Comparison of ENCODE assay signal across 24 cellular contexts in the genomic region with DNA sequence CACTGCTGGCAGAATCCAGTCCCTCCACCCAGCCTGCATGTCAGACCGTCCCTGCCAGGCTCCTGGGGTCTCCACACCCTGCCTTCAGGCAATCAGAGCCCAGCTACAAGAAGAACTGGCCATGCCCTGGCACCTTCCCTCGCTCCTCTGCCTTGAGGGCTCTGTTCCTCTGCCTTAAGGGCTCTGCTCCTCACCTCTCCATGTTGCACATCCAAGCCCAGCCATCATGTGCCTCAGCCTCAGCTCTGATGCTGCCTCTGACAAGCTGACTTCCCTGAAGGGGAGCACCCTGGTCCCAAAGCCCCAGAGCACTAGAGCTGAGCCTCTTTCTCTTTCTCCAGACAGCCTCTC. TPM values are rescaled to one million over a fixed set of nuclear protein-coding genes. Genes with fewer than 3 reads are reported as not detected.
DNase-seq lines count a peak whose midpoint lies in the region; ATAC-seq and TF ChIP-seq lines count a peak whose summit lies in the region.
"Had no signal": no experiment of that assay in that cellular context is flagged by ENCODE, and none has a peak within 500 bp of the region (broad histone marks: within the 10 kb centered on the region; RNA-seq: fewer than 3 reads in every experiment).

No MANE protein-coding gene starts in this region.

- H3K36me3 Mint-ChIP-seq in activated T-cell treated with anti-CD3 and anti-CD28 coated beads, Interleukin-2, amount 50 U/mL, for 24 hours (ENCODE audit: low read depth): peaks cover 28% of the 10 kb centered on the region
- H3K36me3 Mint-ChIP-seq in H9 (ENCODE audit: insufficient read depth in 1 of 3, low read depth in 3 of 3): no peaks in the 10 kb centered on the region; a peak in 1 of 7 replicates
- peaks cover 18% of the 10 kb centered on the region for H3K36me3 Mint-ChIP-seq in effector memory CD8-positive, alpha-beta T cell (ENCODE audit: insufficient read depth)
- H3K36me3 Mint-ChIP-seq: IgD-negative memory B cell had no signal

- no peak overlapping the region for H2BK120ac ChIP-seq in H9 (ENCODE audit: low read depth, low read length, poor library complexity, severe bottlenecking)

- H3K79me1 ChIP-seq in H9 (ENCODE audit: insufficient read depth, low read depth, low read length, poor library complexity, severe bottlenecking): no peaks in the 10 kb centered on the region

- no CpG with 5 or more reads among the region's 2 CpGs for WGBS in H9 (ENCODE audit: extremely low coverage, insufficient read length, low lambda C conversion rate)

- H3K9me3 Mint-ChIP-seq in activated T-cell treated with anti-CD3 and anti-CD28 coated beads, Interleukin-2, amount 50 U/mL, for 24 hours: peaks cover 4% of the 10 kb centered on the region
- no peaks in the 10 kb centered on the region; a peak in 2 of 5 replicates for H3K9me3 Mint-ChIP-seq in H9
- peaks cover 0 to 7% of the 10 kb centered on the region in 2 donors for H3K9me3 Mint-ChIP-seq in effector memory CD8-positive, alpha-beta T cell
- H3K9me3 Mint-ChIP-seq: IgD-negative memory B cell had no signal

- DNase-seq in activated T-cell treated with anti-CD3 and anti-CD28 coated beads, Interleukin-2, amount 50 U/mL, for 24 hours: no peak
- no peak for DNase-seq in activated T-cell treated with anti-CD3 and anti-CD28 coated beads for 4 hours
- DNase-seq in H9: no peak
- DNase-seq in effector memory CD8-positive, alpha-beta T cell: no peak
- DNase-seq in posterior vena cava (ENCODE audit: low spot score): peak; percentile 24
- DNase-seq in ureter (ENCODE audit: low spot score): no peak
- DNase-seq: AML-193; kidney glomerular epithelial cell; NCI-H1694; psoas muscle; stimulated activated naive CD8-positive, alpha-beta T cell treated with anti-CD3 and anti-CD28 coated beads, Interleukin-15, amount 100 ng/mL, for 72 hours had no signal

- no peak overlapping the region for H2BK12ac ChIP-seq in H9 (ENCODE audit: insufficient read length, low read depth, low read length)

- no peak overlapping the region for H3K4me3 Mint-ChIP-seq in activated T-cell treated with anti-CD3 and anti-CD28 coated beads, Interleukin-2, amount 50 U/mL, for 24 hours
- no peak overlapping the region for H3K4me3 Mint-ChIP-seq in H9
- H3K4me3 Mint-ChIP-seq in effector memory CD8-positive, alpha-beta T cell: no peak overlapping the region
- H3K4me3 Mint-ChIP-seq: IgD-negative memory B cell; stimulated activated naive CD8-positive, alpha-beta T cell treated with anti-CD3 and anti-CD28 coated beads, Interleukin-15, amount 100 ng/mL, for 72 hours had no signal

- no peak overlapping the region for H4K5ac ChIP-seq in H9 (ENCODE audit: insufficient read length, low read depth, low read length)

- H2BK5ac ChIP-seq in H9 (ENCODE audit: insufficient read length, low read length): no peak overlapping the region

- H3K23ac ChIP-seq in H9 (ENCODE audit: insufficient read length, low read depth, low read length): no peak overlapping the region

- H3K27me3 Mint-ChIP-seq in activated T-cell treated with anti-CD3 and anti-CD28 coated beads, Interleukin-2, amount 50 U/mL, for 24 hours: no peaks in the 10 kb centered on the region
- peaks cover 5% of the 10 kb centered on the region; the same call in 1 of the 2 replicates for H3K27me3 Mint-ChIP-seq in H9 (ENCODE audit: low read depth)
- no peaks in the 10 kb centered on the region for H3K27me3 Mint-ChIP-seq in effector memory CD8-positive, alpha-beta T cell
- H3K27me3 Mint-ChIP-seq: stimulated activated naive CD8-positive, alpha-beta T cell treated with anti-CD3 and anti-CD28 coated beads, Interleukin-15, amount 100 ng/mL, for 72 hours had no signal

- peaks cover 14% of the 10 kb centered on the region for H3K4me1 Mint-ChIP-seq in activated T-cell treated with anti-CD3 and anti-CD28 coated beads, Interleukin-2, amount 50 U/mL, for 24 hours (ENCODE audit: low read depth)
- H3K4me1 Mint-ChIP-seq in H9: no peaks in the 10 kb centered on the region
- H3K4me1 Mint-ChIP-seq in effector memory CD8-positive, alpha-beta T cell (ENCODE audit: low read depth in 2 of 2): peaks cover 19 to 29% of the 10 kb centered on the region in 2 donors
- H3K4me1 Mint-ChIP-seq: IgD-negative memory B cell had no signal

- H3K23me2 ChIP-seq in H9 (ENCODE audit: insufficient read length, low read depth, low read length, poor library complexity, severe bottlenecking): no peaks in the 10 kb centered on the region

- H2AK5ac ChIP-seq in H9 (ENCODE audit: insufficient read length, low read length): no peak overlapping the region

- no peak overlapping the region; the same call in 1 of the 2 replicates for H3K14ac ChIP-seq in H9 (ENCODE audit: insufficient read depth, low read length)

- no peak overlapping the region for H2BK20ac ChIP-seq in H9 (ENCODE audit: low read depth, low read length, poor library complexity, severe bottlenecking)

- peak overlapping the region; percentile 54 for H3K27ac Mint-ChIP-seq in activated T-cell treated with anti-CD3 and anti-CD28 coated beads, Interleukin-2, amount 50 U/mL, for 24 hours
- H3K27ac Mint-ChIP-seq in H9: peak overlapping the region in 2 of 3 experiments; percentile 85 to 90; a peak in 2 of 7 replicates
- peak overlapping the region; percentile 55 to 82 for H3K27ac Mint-ChIP-seq in effector memory CD8-positive, alpha-beta T cell
- H3K27ac Mint-ChIP-seq: IgD-negative memory B cell had no signal

- H4K8ac ChIP-seq in H9 (replicated peaks; ENCODE audit: insufficient read length, low read depth, low read length): no peak overlapping the region

- H3T11ph ChIP-seq in H9 (ENCODE audit: low read length): no peak overlapping the region

- H4K91ac ChIP-seq in H9 (ENCODE audit: insufficient read length, low read depth, low read length): no peak overlapping the region

- no peaks in the 10 kb centered on the region for H3K9me3 ChIP-seq in H9 (ENCODE audit: control insufficient read depth, low read depth, low read length)
- H3K9me3 ChIP-seq: psoas muscle, tibial artery had no signal

- no peaks in the 10 kb centered on the region for H4K20me1 ChIP-seq in H9 (ENCODE audit: control insufficient read depth, insufficient read depth, insufficient read length)

- no peak overlapping the region for H3K9ac ChIP-seq in H9 (ENCODE audit: extremely low read depth, insufficient read length, low read length)

- H3K27ac ChIP-seq in H9 (ENCODE audit: insufficient read length, low read depth, low read length): no peak overlapping the region
- H3K27ac ChIP-seq: A549, epithelial cell of prostate, psoas muscle, SK-N-MC, tibial artery had no signal

- no peak overlapping the region for H3K4me2 ChIP-seq in H9 (ENCODE audit: insufficient read depth, insufficient read length, low read length)
- H3K4me2 ChIP-seq: A549 had no signal

- no peaks in the 10 kb centered on the region for H3K79me2 ChIP-seq in H9 (ENCODE audit: insufficient read depth, low read length)

- no peak overlapping the region for H3K4ac ChIP-seq in H9 (ENCODE audit: low read depth, low read length)

- no peaks in the 10 kb centered on the region for H3K4me1 ChIP-seq in H9 (ENCODE audit: insufficient read depth, low read length)
- H3K4me1 ChIP-seq: A549, HAP-1, psoas muscle, tibial artery had no signal

- no peak for TF ChIP-seq CTCF in H9 (conservative IDR thresholded peaks at IDR 0.05)

- no peak overlapping the region for H2AFZ ChIP-seq in H9 (ENCODE audit: low read length)

- intact Hi-C loops in posterior vena cava (cut with DNase I): no loop called here

- ATAC-seq in effector memory CD8-positive, alpha-beta T cell (replicated peaks): no peak
- no peak for ATAC-seq in GM18873 (IDR thresholded peaks at IDR 0.05; ENCODE audit: low FRiP score, unreplicated experiment)
- no peak for ATAC-seq in GM18909 (IDR thresholded peaks at IDR 0.05; ENCODE audit: poor library complexity, unreplicated experiment)
- ATAC-seq: A549; psoas muscle; stimulated activated naive CD8-positive, alpha-beta T cell treated with anti-CD3 and anti-CD28 coated beads, Interleukin-15, amount 100 ng/mL, for 72 hours had no signal

- H3K18ac ChIP-seq in H9 (ENCODE audit: insufficient read length, low read depth, low read length): no peak overlapping the region

- no peaks in the 10 kb centered on the region for H3K27me3 ChIP-seq in H9 (ENCODE audit: insufficient read depth, low read length)
- H3K27me3 ChIP-seq: tibial artery had no signal

- H2BK15ac ChIP-seq in H9 (ENCODE audit: low read depth, low read length): no peak overlapping the region

- H3K56ac ChIP-seq in H9 (ENCODE audit: insufficient read length, low read depth, low read length): no peak overlapping the region

RNA-seq across cellular contexts. Expression of a gene that starts 50.3 kb away (rescaled TPM):
- total RNA-seq in H9 (2021) (not detected in 2 replicates), posterior vena cava (not detected), ureter (not detected)
- total RNA-seq: cerebellum; G401; lung microvascular endothelial cell; NCI-H460; psoas muscle; T-helper 2 cell treated with Interferon-gamma antibody and Interleukin-4, amounts not matched to agents 100 ng/mL and 5 ng/mL, for 36 hours had no signal
